Comparison of ENCODE assay signal across 2 cellular contexts in genomic region chr3:69787436-69788168, GRCh38.
TF ChIP-seq lines count a peak whose summit lies in the region.

No MANE protein-coding gene starts in this region.

TF ChIP-seq in HEK293, 187 proteins besides CTCF, POLR2A, EP300 and RAD21 (continued from another document):
- no peak for TF ChIP-seq ZBTB49 (tag by site-specific recombination; IDR thresholded peaks at IDR 0.05; ENCODE audit: low read depth)
- 0 out of 2 replicates have a peak, but pooled peaks have one; percentile 18 for TF ChIP-seq ZNF362 (tag by site-specific recombination; IDR thresholded peaks at IDR 0.05)
- TF ChIP-seq ZNF426 (tag by site-specific recombination; IDR thresholded peaks at IDR 0.05): no peak
- TF ChIP-seq, protein P1, sequence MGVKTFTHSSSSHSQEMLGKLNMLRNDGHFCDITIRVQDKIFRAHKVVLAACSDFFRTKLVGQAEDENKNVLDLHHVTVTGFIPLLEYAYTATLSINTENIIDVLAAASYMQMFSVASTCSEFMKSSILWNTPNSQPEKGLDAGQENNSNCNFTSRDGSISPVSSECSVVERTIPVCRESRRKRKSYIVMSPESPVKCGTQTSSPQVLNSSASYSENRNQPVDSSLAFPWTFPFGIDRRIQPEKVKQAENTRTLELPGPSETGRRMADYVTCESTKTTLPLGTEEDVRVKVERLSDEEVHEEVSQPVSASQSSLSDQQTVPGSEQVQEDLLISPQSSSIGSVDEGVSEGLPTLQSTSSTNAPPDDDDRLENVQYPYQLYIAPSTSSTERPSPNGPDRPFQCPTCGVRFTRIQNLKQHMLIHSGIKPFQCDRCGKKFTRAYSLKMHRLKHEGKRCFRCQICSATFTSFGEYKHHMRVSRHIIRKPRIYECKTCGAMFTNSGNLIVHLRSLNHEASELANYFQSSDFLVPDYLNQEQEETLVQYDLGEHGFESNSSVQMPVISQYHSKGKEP (tag by site-specific recombination; IDR thresholded peaks at IDR 0.05): no peak

TF ChIP-seq in GM23338, 12 proteins besides CTCF, POLR2A, EP300 and RAD21:
- TF ChIP-seq, protein P2, sequence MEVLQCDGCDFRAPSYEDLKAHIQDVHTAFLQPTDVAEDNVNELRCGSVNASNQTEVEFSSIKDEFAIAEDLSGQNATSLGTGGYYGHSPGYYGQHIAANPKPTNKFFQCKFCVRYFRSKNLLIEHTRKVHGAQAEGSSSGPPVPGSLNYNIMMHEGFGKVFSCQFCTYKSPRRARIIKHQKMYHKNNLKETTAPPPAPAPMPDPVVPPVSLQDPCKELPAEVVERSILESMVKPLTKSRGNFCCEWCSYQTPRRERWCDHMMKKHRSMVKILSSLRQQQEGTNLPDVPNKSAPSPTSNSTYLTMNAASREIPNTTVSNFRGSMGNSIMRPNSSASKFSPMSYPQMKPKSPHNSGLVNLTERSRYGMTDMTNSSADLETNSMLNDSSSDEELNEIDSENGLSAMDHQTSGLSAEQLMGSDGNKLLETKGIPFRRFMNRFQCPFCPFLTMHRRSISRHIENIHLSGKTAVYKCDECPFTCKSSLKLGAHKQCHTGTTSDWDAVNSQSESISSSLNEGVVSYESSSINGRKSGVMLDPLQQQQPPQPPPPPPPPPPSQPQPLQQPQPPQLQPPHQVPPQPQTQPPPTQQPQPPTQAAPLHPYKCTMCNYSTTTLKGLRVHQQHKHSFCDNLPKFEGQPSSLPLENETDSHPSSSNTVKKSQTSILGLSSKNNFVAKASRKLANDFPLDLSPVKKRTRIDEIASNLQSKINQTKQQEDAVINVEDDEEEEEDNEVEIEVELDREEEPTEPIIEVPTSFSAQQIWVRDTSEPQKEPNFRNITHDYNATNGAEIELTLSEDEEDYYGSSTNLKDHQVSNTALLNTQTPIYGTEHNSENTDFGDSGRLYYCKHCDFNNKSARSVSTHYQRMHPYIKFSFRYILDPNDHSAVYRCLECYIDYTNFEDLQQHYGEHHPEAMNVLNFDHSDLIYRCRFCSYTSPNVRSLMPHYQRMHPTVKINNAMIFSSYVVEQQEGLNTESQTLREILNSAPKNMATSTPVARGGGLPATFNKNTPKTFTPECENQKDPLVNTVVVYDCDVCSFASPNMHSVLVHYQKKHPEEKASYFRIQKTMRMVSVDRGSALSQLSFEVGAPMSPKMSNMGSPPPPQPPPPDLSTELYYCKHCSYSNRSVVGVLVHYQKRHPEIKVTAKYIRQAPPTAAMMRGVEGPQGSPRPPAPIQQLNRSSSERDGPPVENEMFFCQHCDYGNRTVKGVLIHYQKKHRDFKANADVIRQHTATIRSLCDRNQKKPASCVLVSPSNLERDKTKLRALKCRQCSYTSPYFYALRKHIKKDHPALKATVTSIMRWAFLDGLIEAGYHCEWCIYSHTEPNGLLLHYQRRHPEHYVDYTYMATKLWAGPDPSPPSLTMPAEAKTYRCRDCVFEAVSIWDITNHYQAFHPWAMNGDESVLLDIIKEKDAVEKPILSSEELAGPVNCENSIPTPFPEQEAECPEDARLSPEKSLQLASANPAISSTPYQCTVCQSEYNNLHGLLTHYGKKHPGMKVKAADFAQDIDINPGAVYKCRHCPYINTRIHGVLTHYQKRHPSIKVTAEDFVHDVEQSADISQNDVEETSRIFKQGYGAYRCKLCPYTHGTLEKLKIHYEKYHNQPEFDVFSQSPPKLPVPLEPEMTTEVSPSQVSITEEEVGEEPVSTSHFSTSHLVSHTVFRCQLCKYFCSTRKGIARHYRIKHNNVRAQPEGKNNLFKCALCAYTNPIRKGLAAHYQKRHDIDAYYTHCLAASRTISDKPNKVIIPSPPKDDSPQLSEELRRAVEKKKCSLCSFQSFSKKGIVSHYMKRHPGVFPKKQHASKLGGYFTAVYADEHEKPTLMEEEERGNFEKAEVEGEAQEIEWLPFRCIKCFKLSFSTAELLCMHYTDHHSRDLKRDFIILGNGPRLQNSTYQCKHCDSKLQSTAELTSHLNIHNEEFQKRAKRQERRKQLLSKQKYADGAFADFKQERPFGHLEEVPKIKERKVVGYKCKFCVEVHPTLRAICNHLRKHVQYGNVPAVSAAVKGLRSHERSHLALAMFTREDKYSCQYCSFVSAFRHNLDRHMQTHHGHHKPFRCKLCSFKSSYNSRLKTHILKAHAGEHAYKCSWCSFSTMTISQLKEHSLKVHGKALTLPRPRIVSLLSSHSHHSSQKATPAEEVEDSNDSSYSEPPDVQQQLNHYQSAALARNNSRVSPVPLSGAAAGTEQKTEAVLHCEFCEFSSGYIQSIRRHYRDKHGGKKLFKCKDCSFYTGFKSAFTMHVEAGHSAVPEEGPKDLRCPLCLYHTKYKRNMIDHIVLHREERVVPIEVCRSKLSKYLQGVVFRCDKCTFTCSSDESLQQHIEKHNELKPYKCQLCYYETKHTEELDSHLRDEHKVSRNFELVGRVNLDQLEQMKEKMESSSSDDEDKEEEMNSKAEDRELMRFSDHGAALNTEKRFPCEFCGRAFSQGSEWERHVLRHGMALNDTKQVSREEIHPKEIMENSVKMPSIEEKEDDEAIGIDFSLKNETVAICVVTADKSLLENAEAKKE (CRISPR knock-in tag; IDR thresholded peaks at IDR 0.05): no peak
- TF ChIP-seq NANOG (IDR thresholded peaks at IDR 0.05; ENCODE audit: borderline replicate concordance) (no peak), EZH2phosphoT487 (IDR thresholded peaks at IDR 0.05; ENCODE audit: unreplicated experiment) (no peak), CREB1 (CRISPR knock-in tag; IDR thresholded peaks at IDR 0.05; ENCODE audit: low read depth) (no peak), REST (IDR thresholded peaks at IDR 0.05; ENCODE audit: unreplicated experiment) (no peak), STAT1 (IDR thresholded peaks at IDR 0.05; ENCODE audit: unreplicated experiment) (no peak), ZNF331 (CRISPR knock-in tag; IDR thresholded peaks at IDR 0.05; ENCODE audit: low read depth) (no peak), ZNF114 (CRISPR knock-in tag; IDR thresholded peaks at IDR 0.05) (no peak), POLR2AphosphoS5 (IDR thresholded peaks at IDR 0.05; ENCODE audit: low read depth) (no peak), ETS1 (IDR thresholded peaks at IDR 0.05) (no peak), EZH2 (IDR thresholded peaks at IDR 0.05; ENCODE audit: low read depth, unreplicated experiment) (no peak), JUNB (IDR thresholded peaks at IDR 0.05; ENCODE audit: unreplicated experiment) (no peak)
